20 cellular contexts compared by ENCODE assay signal in genomic region chr2:137857871-137858270, GRCh38.
DNase-seq lines count a peak whose midpoint lies in the region; ATAC-seq, FAIRE-seq and TF ChIP-seq lines count a peak whose summit lies in the region.
"Had no signal": no experiment of that assay in that cellular context is flagged by ENCODE, and none has a peak within 500 bp of the region (broad histone marks: within the 10 kb centered on the region; RNA-seq: fewer than 3 reads in every experiment).

No MANE protein-coding gene starts in this region.

- no peak overlapping the region for H2BK5ac ChIP-seq in trophoblast cell (ENCODE audit: low read depth, low read length, poor library complexity)

- no peak for FAIRE-seq in HepG2 (lab: Jason Lieb, UNC)
- FAIRE-seq: A204.1 had no signal

- H2AK5ac ChIP-seq in trophoblast cell (ENCODE audit: low read length), result no peak overlapping the region

- H3K4me3 ChIP-seq in RWPE2 (ENCODE audit: severe bottlenecking), result no peak overlapping the region
- H3K4me3 ChIP-seq in trophoblast cell (ENCODE audit: low read depth, low read length), result no peak overlapping the region
- no peak overlapping the region for H3K4me3 ChIP-seq in coronary artery
- no peak overlapping the region for H3K4me3 ChIP-seq in HepG2 (replicated peaks in 1 of 3; ENCODE audit: insufficient read depth in 1 of 3, low read depth in 2 of 3, low read length in 3 of 3)
- H3K4me3 ChIP-seq: BLaER1 treated with 17β-estradiol and CSF1 and Interleukin-3, amounts not matched to agents 10 nM and 100 nM; Peyer's patch had no signal

- H3K79me1 ChIP-seq in trophoblast cell (ENCODE audit: low read length), result no peaks in the 10 kb centered on the region

- no peaks in the 10 kb centered on the region for H3K9me3 Mint-ChIP-seq in HFFc6

- H2BK120ac ChIP-seq in trophoblast cell (ENCODE audit: insufficient read depth, low read length, poor library complexity), result no peak overlapping the region

- H4K8ac ChIP-seq in trophoblast cell (ENCODE audit: low read depth, low read length), result no peak overlapping the region

- H3K23ac ChIP-seq in trophoblast cell (ENCODE audit: low read length), result no peak overlapping the region

- no peak for TF ChIP-seq RAD21 in HepG2 (CRISPR knock-in tag; IDR thresholded peaks at IDR 0.05)

- no peak overlapping the region for H4K12ac ChIP-seq in trophoblast cell (ENCODE audit: low read depth, low read length)

- H3K9ac ChIP-seq in trophoblast cell (ENCODE audit: low read length), result no peak overlapping the region
- H3K9ac ChIP-seq in HepG2 (ENCODE audit: insufficient read depth, low read depth, low read length), result no peak overlapping the region
- H3K9ac ChIP-seq: BLaER1 treated with 17β-estradiol and CSF1 and Interleukin-3, amounts not matched to agents 10 nM and 100 nM; KMS-11; SK-N-SH had no signal

- WGBS in trophoblast cell (ENCODE audit: extremely low coverage, insufficient coverage, insufficient read length), result no CpG with 5 or more reads among the region's 3 CpGs
- 8% methylated on average over 3 of the region's 3 CpGs for WGBS in HepG2 (ENCODE audit: low lambda C conversion rate)

- TF ChIP-seq POLR2A in HepG2 (IDR thresholded peaks at IDR 0.05; ENCODE audit: insufficient read depth in 1 of 2, low read depth in 2 of 2, low read length in 2 of 2), result no peak

- H3K18ac ChIP-seq in trophoblast cell (ENCODE audit: low read length), result no peak overlapping the region

- no peak overlapping the region for H3K4me3 Mint-ChIP-seq in HFFc6

- CTCF ChIA-PET in HepG2 (lab: Yijun Ruan, JAX; ENCODE audit: low intra/inter-chr PET ratio, low total read pairs), result no interaction called here

- no peaks in the 10 kb centered on the region for H3K4me1 Mint-ChIP-seq in HFFc6 (ENCODE audit: low read depth)

- H3K27ac ChIP-seq in RWPE2 (ENCODE audit: poor library complexity, severe bottlenecking), result no peak overlapping the region
- peak overlapping the region; percentile 64 for H3K27ac ChIP-seq in trophoblast cell (ENCODE audit: low read depth, low read length)
- no peak overlapping the region for H3K27ac ChIP-seq in coronary artery
- no peak overlapping the region for H3K27ac ChIP-seq in HepG2 (ENCODE audit: extremely low read length, insufficient read depth, low read length)
- H3K27ac ChIP-seq: BLaER1 treated with 17β-estradiol and CSF1 and Interleukin-3, amounts not matched to agents 10 nM and 100 nM; KMS-11; Peyer's patch had no signal

- no peaks in the 10 kb centered on the region for H3K36me3 ChIP-seq in RWPE2 (ENCODE audit: low read depth)
- H3K36me3 ChIP-seq in trophoblast cell (ENCODE audit: control insufficient read depth in 1 of 2, insufficient read depth in 2 of 2, low read length in 2 of 2), result no peaks in the 10 kb centered on the region
- H3K36me3 ChIP-seq in HepG2 (replicated peaks in 1 of 2; ENCODE audit: control insufficient read depth in 1 of 2, insufficient read depth in 2 of 2, low read length in 2 of 2), result no peaks in the 10 kb centered on the region
- H3K36me3 ChIP-seq: BLaER1 treated with 17β-estradiol and CSF1 and Interleukin-3, amounts not matched to agents 10 nM and 100 nM; Peyer's patch had no signal

- intact Hi-C loops in HepG2 (cut with micrococcal nuclease; ENCODE audit: unreplicated experiment), result no loop called here

- ATAC-seq in RWPE2 (ENCODE audit: low read depth) (peak; percentile 35; the same call in 1 of the 3 replicates), HepG2 (no peak), HG02840 (IDR thresholded peaks at IDR 0.05; ENCODE audit: low FRiP score, unreplicated experiment) (no peak)

- H2AFZ ChIP-seq in trophoblast cell (ENCODE audit: insufficient read depth, low read length, poor library complexity), result no peak overlapping the region
- no peak overlapping the region for H2AFZ ChIP-seq in HepG2 (ENCODE audit: low read length)

- in situ Hi-C loops in HepG2 (cut with HindIII; ENCODE audit: extremely low pct_ligation_motif_present, low pct_unique_long_range_greater_than_20kb), result no loop called here

- H3K9me3 ChIP-seq in RWPE2 (ENCODE audit: severe bottlenecking), result no peaks in the 10 kb centered on the region
- H3K9me3 ChIP-seq in trophoblast cell (ENCODE audit: insufficient read depth, low read depth, low read length), result no peaks in the 10 kb centered on the region
- H3K9me3 ChIP-seq in HepG2 (ENCODE audit: low read length), result no peaks in the 10 kb centered on the region
- H3K9me3 ChIP-seq: BLaER1 treated with 17β-estradiol and CSF1 and Interleukin-3, amounts not matched to agents 10 nM and 100 nM; Peyer's patch; SK-N-SH had no signal

- H3K27me3 Mint-ChIP-seq in HFFc6 (ENCODE audit: insufficient read depth), result no peaks in the 10 kb centered on the region; the same call in 1 of the 2 replicates

- TF ChIP-seq EP300 in HepG2 (IDR thresholded peaks at IDR 0.05; ENCODE audit: low read depth in 2 of 2, low read length in 2 of 2), result no peak
- TF ChIP-seq EP300 in HepG2 (CRISPR knock-in tag; IDR thresholded peaks at IDR 0.05; ENCODE audit: borderline replicate concordance), result no peak

- H3K14ac ChIP-seq in trophoblast cell (ENCODE audit: low read length), result no peak overlapping the region

- no peak overlapping the region for H2BK12ac ChIP-seq in trophoblast cell (ENCODE audit: low read length)

- no peak overlapping the region for H3K4ac ChIP-seq in trophoblast cell (ENCODE audit: low read depth, low read length)

- POLR2A ChIA-PET in HepG2 (lab: Yijun Ruan, JAX), result no interaction called here

- H3K27me3 ChIP-seq in RWPE2 (ENCODE audit: insufficient read depth, poor library complexity, severe bottlenecking) (peaks cover 5% of the 10 kb centered on the region), trophoblast cell (ENCODE audit: insufficient read depth, low read length) (no peaks in the 10 kb centered on the region), HepG2 (ENCODE audit: control insufficient read depth in 1 of 2, insufficient read depth in 2 of 2, low read length in 2 of 2) (no peaks in the 10 kb centered on the region)
- H3K27me3 ChIP-seq: BLaER1 treated with 17β-estradiol and CSF1 and Interleukin-3, amounts not matched to agents 10 nM and 100 nM; Peyer's patch had no signal

- H3K4me2 ChIP-seq in trophoblast cell (ENCODE audit: low read length) (no peak overlapping the region), HepG2 (ENCODE audit: low read depth, low read length) (no peak overlapping the region)
- H3K4me2 ChIP-seq: BLaER1 treated with 17β-estradiol and CSF1 and Interleukin-3, amounts not matched to agents 10 nM and 100 nM; KMS-11; SK-N-SH had no signal

- no peaks in the 10 kb centered on the region for H4K20me1 ChIP-seq in HepG2 (ENCODE audit: insufficient read depth, low read length)
- H4K20me1 ChIP-seq: BLaER1 treated with 17β-estradiol and CSF1 and Interleukin-3, amounts not matched to agents 10 nM and 100 nM had no signal

- no TSS peak for BruUV-seq in HepG2 (replicated peaks; lab: Mats Ljungman, UMichigan)

- no peaks in the 10 kb centered on the region for H3K36me3 Mint-ChIP-seq in HFFc6 (ENCODE audit: low read depth)

- no peak overlapping the region for H4K91ac ChIP-seq in trophoblast cell (ENCODE audit: low read depth, low read length)

- H3K79me2 ChIP-seq in trophoblast cell (ENCODE audit: control insufficient read depth, insufficient read depth, low read length, poor library complexity) (no peaks in the 10 kb centered on the region), HepG2 (ENCODE audit: insufficient read depth, low read length) (no peaks in the 10 kb centered on the region)

- TF ChIP-seq CTCF in RWPE2 (IDR thresholded peaks at IDR 0.05; ENCODE audit: poor library complexity, severe bottlenecking), result no peak
- TF ChIP-seq CTCF in coronary artery (IDR thresholded peaks at IDR 0.05), result no peak
- TF ChIP-seq CTCF in HepG2 (CRISPR knock-in tag; IDR thresholded peaks at IDR 0.05), result no peak
- TF ChIP-seq CTCF in HFFc6 (IDR thresholded peaks at IDR 0.05), result no peak

- H3K27ac Mint-ChIP-seq in HFFc6, result no peak overlapping the region

- DNase-seq in ELF-1 (ENCODE audit: low read depth, low spot score) (peak; percentile 50), RWPE2 (ENCODE audit: low spot score) (no peak), iPS-NIHi11 (ENCODE audit: low spot score) (peak; percentile 25), trophoblast cell (peak; percentile 72 to 81), coronary artery (ENCODE audit: low spot score) (no peak), HepG2 (ENCODE audit: low spot score) (no peak), HFFc6 (no peak)
- DNase-seq: EL, HCEC 1CT, NCI-H1436, NCI-H2029 treated with DMSO at 0.1 percent for 48 hours, NCI-H510A treated with DMSO at 0.1 percent for 48 hours, NCI-H82, Peyer's patch, SHP77, SK-N-SH had no signal

- H3K4me1 ChIP-seq in RWPE2 (ENCODE audit: insufficient read depth, poor library complexity, severe bottlenecking) (no peaks in the 10 kb centered on the region), trophoblast cell (ENCODE audit: control insufficient read depth in 1 of 2, insufficient read depth in 2 of 2, low read length in 2 of 2) (peaks cover 0 to 1% of the 10 kb centered on the region in 2 experiments), HepG2 (ENCODE audit: insufficient read depth, low read length) (no peaks in the 10 kb centered on the region)
- H3K4me1 ChIP-seq: BLaER1 treated with 17β-estradiol and CSF1 and Interleukin-3, amounts not matched to agents 10 nM and 100 nM; Peyer's patch had no signal

TF ChIP-seq in HepG2, 621 proteins besides CTCF, POLR2A, EP300 and RAD21 (continues in another document):
- TF ChIP-seq JDP2 (CRISPR knock-in tag; IDR thresholded peaks at IDR 0.05; ENCODE audit: borderline replicate concordance), result no peak

Comparison
In these comparisons a context has a peak if more than half of its experiments do, and no peak if none do; other contexts are left out.
1. DNase-seq: peak in ELF-1 (single experiment), iPS-NIHi11 (single experiment) and trophoblast cell (2 of 2); none in RWPE2 (single experiment), coronary artery (single experiment), HepG2 (single experiment) and HFFc6 (single experiment).